29 cellular contexts compared by ENCODE assay signal in genomic region chr16:47699090-47699489, GRCh38.
DNase-seq lines count a peak whose midpoint lies in the region; ATAC-seq and TF ChIP-seq lines count a peak whose summit lies in the region.
"Had no signal": no experiment of that assay in that cellular context is flagged by ENCODE, and none has a peak within 500 bp of the region (broad histone marks: within the 10 kb centered on the region; RNA-seq: fewer than 3 reads in every experiment).

No MANE protein-coding gene starts in this region.

- peak overlapping the region; percentile 33 for H3K27ac Mint-ChIP-seq in endothelial cell (ENCODE audit: unreplicated experiment)
- H3K27ac Mint-ChIP-seq: activated naive CD4-positive, alpha-beta T cell treated with anti-CD3 and anti-CD28 coated beads, Interleukin-2, amount 50 U/mL, for 24 hours; progenitor cell of endocrine pancreas had no signal

- TF ChIP-seq CTCF in endothelial cell (IDR thresholded peaks at IDR 0.05; ENCODE audit: unreplicated experiment) = no peak

- peaks cover 26% of the 10 kb centered on the region for H3K36me3 Mint-ChIP-seq in endothelial cell (ENCODE audit: low read depth, unreplicated experiment)

- H3K4me1 Mint-ChIP-seq in endothelial cell (ENCODE audit: unreplicated experiment) = peaks cover 27% of the 10 kb centered on the region
- H3K4me1 Mint-ChIP-seq: activated naive CD4-positive, alpha-beta T cell treated with anti-CD3 and anti-CD28 coated beads, Interleukin-2, amount 50 U/mL, for 24 hours had no signal

- no peak overlapping the region for H3K4me3 Mint-ChIP-seq in endothelial cell (ENCODE audit: unreplicated experiment)
- H3K4me3 Mint-ChIP-seq: activated naive CD4-positive, alpha-beta T cell treated with anti-CD3 and anti-CD28 coated beads, Interleukin-2, amount 50 U/mL, for 24 hours had no signal

- H3K27me3 Mint-ChIP-seq in endothelial cell (ENCODE audit: unreplicated experiment) = peaks cover 5% of the 10 kb centered on the region
- H3K27me3 Mint-ChIP-seq: activated naive CD4-positive, alpha-beta T cell treated with anti-CD3 and anti-CD28 coated beads, Interleukin-2, amount 50 U/mL, for 24 hours; progenitor cell of endocrine pancreas had no signal

- DNase-seq in ELF-1 (ENCODE audit: low read depth, low spot score) (peak; percentile 27), Kasumi-1 (lab: John Stamatoyannopoulos, UW) (peak; percentile 54 to 77), OCI-M1 (lab: John Stamatoyannopoulos, UW) (peak; percentile 23), endothelial cell (ENCODE audit: low spot score) (no peak), activated gamma-delta T cell (lab: John Stamatoyannopoulos, UW) (no peak)
- DNase-seq: activated CD4-positive, alpha-beta T cell treated with anti-CD3 and anti-CD28 coated beads, Interleukin-2, amount 50 U/mL, for 1 hour; amygdala; BE2C; Caco-2; hippocampal formation; left ventricle myocardium inferior; mesendoderm; MM.1S; NCI-H2171; NCI-H510A; NK-92 treated with Interleukin-12 subunit alpha and Interleukin-12 subunit beta, amount 100 ng/mL, for 24 hours; right lobe of liver; RPMI8226; SK-N-SH; stimulated activated CD4-positive, alpha-beta T cell treated with anti-CD3 and anti-CD28 coated beads, Interleukin-12 subunit alpha, Interleukin-12 subunit beta, amount 100 ng/mL, for 4 hours; stimulated activated CD4-positive, alpha-beta T cell treated with anti-CD3 and anti-CD28 coated beads, Interleukin-4, amount 100 ng/mL, for 1 hour; substantia nigra had no signal

- no peaks in the 10 kb centered on the region for H3K9me3 Mint-ChIP-seq in endothelial cell (ENCODE audit: unreplicated experiment)

- ATAC-seq in HG03159 (IDR thresholded peaks at IDR 0.05; ENCODE audit: unreplicated experiment) (no peak), HG03280 (IDR thresholded peaks at IDR 0.05; ENCODE audit: unreplicated experiment) (no peak), HG03565 (IDR thresholded peaks at IDR 0.05; ENCODE audit: unreplicated experiment) (no peak)
- ATAC-seq: gastroesophageal sphincter, GM12878, right lobe of liver had no signal

Comparison
In these comparisons a context has a peak if more than half of its experiments do, and no peak if none do; other contexts are left out.
1. DNase-seq: peak in ELF-1 (single experiment), Kasumi-1 (2 of 2) and OCI-M1 (single experiment); none in endothelial cell (single experiment) and activated gamma-delta T cell (single experiment).